Comparison of ENCODE assay signal across 6 cellular contexts in genomic region chr2:74527741-74528140, GRCh38. TPM values are rescaled to one million over a fixed set of nuclear protein-coding genes. Genes with fewer than 3 reads are reported as not detected.
DNase-seq lines count a peak whose midpoint lies in the region; ATAC-seq and TF ChIP-seq lines count a peak whose summit lies in the region.
"Had no signal": no experiment of that assay in that cellular context is flagged by ENCODE, and none has a peak within 500 bp of the region (broad histone marks: within the 10 kb centered on the region; RNA-seq: fewer than 3 reads in every experiment).

No MANE protein-coding gene starts in this region.

- H4K20me1 ChIP-seq in KMS-11 (ENCODE audit: insufficient read depth): no peaks in the 10 kb centered on the region

- no peaks in the 10 kb centered on the region for H3K9me3 Mint-ChIP-seq in endodermal cell

- H3K27me3 Mint-ChIP-seq in endodermal cell (ENCODE audit: insufficient read depth): peaks cover 13% of the 10 kb centered on the region

- peaks cover 4% of the 10 kb centered on the region; the same call in 1 of the 2 replicates for H3K36me3 ChIP-seq in KMS-11 (ENCODE audit: insufficient read depth)
- peaks cover 35% of the 10 kb centered on the region for H3K36me3 ChIP-seq in endodermal cell (ENCODE audit: control insufficient read depth, insufficient read depth, low read length)
- peaks cover 47% of the 10 kb centered on the region for H3K36me3 ChIP-seq in left ventricle myocardium inferior

- H2AFZ ChIP-seq in KMS-11 (ENCODE audit: low read depth): no peak overlapping the region

- H3K4me1 ChIP-seq in KMS-11 (ENCODE audit: low read depth, poor library complexity, severe bottlenecking): peaks cover 22% of the 10 kb centered on the region
- H3K4me1 ChIP-seq in endodermal cell (ENCODE audit: control insufficient read depth, insufficient read depth, low read length): no peaks in the 10 kb centered on the region
- H3K4me1 ChIP-seq in left ventricle myocardium inferior: peaks cover 49% of the 10 kb centered on the region

- intact Hi-C loops in left ventricle myocardium inferior (cut with micrococcal nuclease): no loop called here

- peaks cover 30% of the 10 kb centered on the region for H3K79me2 ChIP-seq in KMS-11 (ENCODE audit: insufficient read depth, low read depth)

- no peak for ATAC-seq in GM21737 (IDR thresholded peaks at IDR 0.05; ENCODE audit: unreplicated experiment)

- H3K4me3 Mint-ChIP-seq in endodermal cell: peak overlapping the region; percentile 98

- 94% methylated on average over 9 of the region's 9 CpGs; no CpG with 5 or more reads in 1 of the 2 experiments for WGBS in endodermal cell (ENCODE audit: insufficient coverage in 1 of 2, insufficient read length in 1 of 2), 2 experiments

- H3K36me3 Mint-ChIP-seq in endodermal cell (ENCODE audit: low read depth): peaks cover 32% of the 10 kb centered on the region

- H3K9me3 ChIP-seq in endodermal cell (ENCODE audit: control insufficient read depth, low read length) (no peaks in the 10 kb centered on the region), left ventricle myocardium inferior (replicated peaks) (no peaks in the 10 kb centered on the region)

- H3K4me3 ChIP-seq in KMS-11 (IDR thresholded peaks at IDR 0.05; ENCODE audit: insufficient read depth, low read depth, low read length) (no peak overlapping the region), endodermal cell (ENCODE audit: low read length) (peak overlapping the region; percentile 99), left ventricle myocardium inferior (no peak overlapping the region)

- TF ChIP-seq CTCF in KMS-11 (conservative IDR thresholded peaks at IDR 0.05; ENCODE audit: low read depth, low read length) (no peak), endodermal cell (conservative IDR thresholded peaks at IDR 0.05) (no peak), left ventricle myocardium inferior (IDR thresholded peaks at IDR 0.05; ENCODE audit: borderline replicate concordance) (no peak)

- no peak overlapping the region for H3K27ac Mint-ChIP-seq in endodermal cell

- peak overlapping the region; percentile 100; the same call in 1 of the 2 replicates for H3K4me2 ChIP-seq in KMS-11

- H3K27me3 ChIP-seq in KMS-11 (ENCODE audit: insufficient read depth, low read depth) (no peaks in the 10 kb centered on the region), endodermal cell (ENCODE audit: control insufficient read depth, insufficient read depth, low read length, poor library complexity, severe bottlenecking) (peaks cover 15% of the 10 kb centered on the region), left ventricle myocardium inferior (ENCODE audit: low read depth) (peaks cover under 1% of the 10 kb centered on the region)

- DNase-seq in endodermal cell (no peak), left ventricle myocardium inferior (no peak)
- DNase-seq: stimulated activated CD4-positive, alpha-beta T cell treated with anti-CD3 and anti-CD28 coated beads, Interleukin-4, amount 100 ng/mL, for 24 hours had no signal

- H3K9ac ChIP-seq in KMS-11 (no peak overlapping the region), endodermal cell (ENCODE audit: extremely low read depth, low read length, poor library complexity, severe bottlenecking) (no peak overlapping the region)

- peaks cover 7% of the 10 kb centered on the region for H3K4me1 Mint-ChIP-seq in endodermal cell

- H3K27ac ChIP-seq in KMS-11 (no peak overlapping the region), endodermal cell (ENCODE audit: low read depth, low read length) (no peak overlapping the region), left ventricle myocardium inferior (replicated peaks) (no peak overlapping the region)

RNA-seq across cellular contexts. Expression of gene DQX1, which starts 1.7 kb away (rescaled TPM):
- total RNA-seq in endodermal cell (1 to 10 TPM in 1 of 2 donors, under 1 TPM in 1; 0.93 to 1.1 TPM), left ventricle myocardium inferior (0.11 TPM)
- polyA plus RNA-seq in endodermal cell (2013, experiment 1 of 2): 0.64 TPM
- 0.41 TPM for polyA plus RNA-seq in endodermal cell (2013, experiment 2 of 2)
- total RNA-seq: lung microvascular endothelial cell had no signal

RNA-seq across cellular contexts. Expression of gene AUP1, which starts 1.8 kb away (rescaled TPM):
- total RNA-seq in endodermal cell: 10 to 100 TPM; 76.3 to 88.9 TPM
- polyA plus RNA-seq in endodermal cell (2013, experiment 1 of 2): 120 TPM
- polyA plus RNA-seq in endodermal cell (2013, experiment 2 of 2): 105 TPM
- 46.9 TPM for total RNA-seq in left ventricle myocardium inferior

RNA-seq across cellular contexts. Expression of gene HTRA2, which starts 2.0 kb away (rescaled TPM):
- total RNA-seq in endodermal cell (10 to 100 TPM; 32.8 to 38.9 TPM), left ventricle myocardium inferior (26.6 TPM)
- polyA plus RNA-seq in endodermal cell (2013, experiment 1 of 2): 27.5 TPM
- 26.4 TPM for polyA plus RNA-seq in endodermal cell (2013, experiment 2 of 2)

RNA-seq across cellular contexts. Expression of gene TLX2, which starts 13.5 kb away (rescaled TPM):
- total RNA-seq in endodermal cell (under 1 TPM; 0.22 to 0.27 TPM), left ventricle myocardium inferior (not detected)
- 0.32 TPM for polyA plus RNA-seq in endodermal cell (2013, experiment 1 of 2)
- polyA plus RNA-seq in endodermal cell (2013, experiment 2 of 2): 0.50 TPM
- total RNA-seq: lung microvascular endothelial cell had no signal

RNA-seq across cellular contexts. Expression of gene PCGF1, which starts 20.2 kb away (rescaled TPM):
- total RNA-seq in endodermal cell (10 to 100 TPM; 15.5 to 21.4 TPM), left ventricle myocardium inferior (20.2 TPM)
- 22.9 TPM for polyA plus RNA-seq in endodermal cell (2013, experiment 1 of 2)
- polyA plus RNA-seq in endodermal cell (2013, experiment 2 of 2): 20.5 TPM
